Comparison of ENCODE assay signal across 8 cellular contexts in the genomic region with DNA sequence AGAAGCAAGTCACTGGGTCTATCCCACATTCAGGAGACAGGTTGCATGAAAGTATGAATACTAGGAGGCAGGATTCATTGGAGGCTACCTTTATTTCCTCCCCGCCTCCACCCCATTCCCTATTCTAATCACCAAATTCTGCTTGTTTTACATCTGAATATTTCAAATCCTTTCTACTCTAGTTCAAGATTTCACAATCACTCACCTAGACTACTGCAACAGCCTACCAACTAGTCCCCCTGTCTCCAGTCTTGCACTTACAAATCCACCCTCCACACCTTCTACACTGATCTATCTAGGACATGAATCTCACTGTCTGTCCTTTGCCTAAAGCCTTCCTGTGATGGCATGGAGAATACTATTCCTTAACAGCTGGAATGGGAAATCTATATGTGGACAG.
"Had no signal": no experiment of that assay in that cellular context is flagged by ENCODE, and none has a peak within 500 bp of the region (broad histone marks: within the 10 kb centered on the region; RNA-seq: fewer than 3 reads in every experiment).

No MANE protein-coding gene starts in this region.

- H3K4me2 ChIP-seq: KMS-11 had no signal

- DNase-seq: GM23248, GOT3, H7, KBM-7 had no signal

- FAIRE-seq: HTR-8/SVneo had no signal

- H3K36me3 ChIP-seq: HAP-1 had no signal

- H3K4me1 ChIP-seq: HAP-1 had no signal

- H3K9ac ChIP-seq: GM23248, KMS-11 had no signal

- H3K9me3 ChIP-seq: HAP-1 had no signal

- H3K27ac ChIP-seq: GM23248, KMS-11 had no signal

- ATAC-seq: HCT116 had no signal

- H2AFZ ChIP-seq: GM23248 had no signal

- H3K4me3 ChIP-seq: GM23248, HAP-1 had no signal
